8 cellular contexts compared by ENCODE assay signal in the genomic region with DNA sequence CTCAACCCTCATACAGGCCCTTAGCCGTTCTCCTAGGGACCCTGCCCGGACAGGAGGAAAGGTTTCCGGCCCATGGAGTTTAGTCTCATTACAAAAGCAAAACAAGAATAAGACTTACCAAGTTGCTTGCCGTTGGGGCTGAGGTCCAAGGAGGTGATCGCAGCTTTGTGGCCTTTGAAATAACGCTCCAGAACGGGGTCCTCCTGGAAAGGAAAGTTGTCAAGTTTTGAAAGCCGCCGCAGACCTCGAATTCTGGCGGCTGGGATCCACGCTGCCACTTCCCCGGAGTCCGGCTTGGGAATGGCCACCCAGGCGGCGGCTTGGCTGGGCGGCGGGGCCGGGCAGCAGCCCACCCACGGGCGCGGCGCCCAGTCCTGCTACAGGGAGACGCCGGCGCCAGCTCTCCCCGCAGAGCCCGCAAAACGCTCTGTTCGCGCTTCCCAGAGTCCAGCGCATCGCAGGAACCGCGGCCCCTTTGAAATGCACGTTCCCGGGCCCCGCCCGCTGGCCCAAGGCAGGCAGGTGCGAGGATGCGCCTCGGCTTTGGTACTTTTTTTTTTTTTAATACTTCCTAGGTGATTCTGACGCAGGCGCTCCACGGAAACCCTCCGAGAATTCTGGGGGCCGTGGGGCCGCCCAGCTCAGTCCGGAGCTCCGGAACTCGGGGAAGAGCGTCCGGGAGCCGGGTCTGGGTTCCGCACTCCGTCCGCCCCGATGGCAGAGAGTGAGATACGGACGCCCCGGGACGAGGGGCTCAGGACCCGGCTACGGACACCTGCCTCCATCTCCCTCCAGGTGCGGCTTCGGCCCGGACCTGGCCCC. TPM values are rescaled to one million over a fixed set of nuclear protein-coding genes. Genes with fewer than 3 reads are reported as not detected.
A peak's percentile ranks its signal among the peaks of the same experiment; 100 is the strongest.
DNase-seq lines count a peak whose midpoint lies in the region; ATAC-seq and TF ChIP-seq lines count a peak whose summit lies in the region.

No MANE protein-coding gene starts in this region.

- CTCF ChIA-PET in PC-9 (lab: Charles Lee) = interaction anchor here (0.6 kb wide), 1 partner anchor 947 kb away, joined by 3 read pairs; no protein-coding TSS in a partner anchor

- peak overlapping the region; percentile 92 to 94 for H3K27ac Mint-ChIP-seq in activated naive CD4-positive, alpha-beta T cell treated with anti-CD3 and anti-CD28 coated beads, Interleukin-2, amount 50 U/mL, for 72 hours

- H3K4me3 ChIP-seq in PC-9 (peak overlapping the region; percentile 98), cardiac muscle cell (peak overlapping the region; percentile 58)

- H3K4me1 ChIP-seq in PC-9 (replicated peaks; ENCODE audit: insufficient read depth) (peaks cover 22% of the 10 kb centered on the region), cardiac muscle cell (ENCODE audit: low read depth) (peaks cover 9% of the 10 kb centered on the region)

- TF ChIP-seq CTCF in PC-9 (conservative IDR thresholded peaks at IDR 0.05) (peak; percentile 48), cardiac muscle cell (IDR thresholded peaks at IDR 0.05; ENCODE audit: low read depth, low read length) (peak; percentile 13)

- H3K27me3 ChIP-seq in PC-9 (ENCODE audit: insufficient read depth, low read depth) = no peaks in the 10 kb centered on the region
- no peaks in the 10 kb centered on the region for H3K27me3 ChIP-seq in cardiac muscle cell

- TF ChIP-seq POLR2A in GM18951 (IDR thresholded peaks at IDR 0.05; ENCODE audit: extremely low read depth, insufficient read depth, insufficient read length) = peak; percentile 4

- peak; percentile 23 for DNase-seq in Ammon's horn (ENCODE audit: low spot score)
- DNase-seq in PC-9 = no peak
- peak; percentile 47 to 64 for DNase-seq in activated naive CD4-positive, alpha-beta T cell treated with anti-CD3 and anti-CD28 coated beads, Interleukin-2, amount 50 U/mL, for 72 hours (ENCODE audit: low spot score in 2 of 2)
- peak in 1 of 2 donors; percentile 67 for DNase-seq in cardiac muscle cell (ENCODE audit: low read depth in 1 of 2, low spot score in 1 of 2)
- DNase-seq in posterior vena cava (ENCODE audit: low spot score) = peak; percentile 85
- no peak for DNase-seq in NCI-H1048 (lab: John Stamatoyannopoulos, UW)

- H3K36me3 Mint-ChIP-seq in activated naive CD4-positive, alpha-beta T cell treated with anti-CD3 and anti-CD28 coated beads, Interleukin-2, amount 50 U/mL, for 72 hours = peaks cover 21 to 23% of the 10 kb centered on the region in 2 donors

- H3K9me3 ChIP-seq in PC-9 (ENCODE audit: insufficient read depth, low read depth) (no peaks in the 10 kb centered on the region), cardiac muscle cell (ENCODE audit: low read depth) (no peaks in the 10 kb centered on the region)

- peaks cover 29% of the 10 kb centered on the region for H3K79me2 ChIP-seq in PC-9 (ENCODE audit: low read depth)

- no peaks in the 10 kb centered on the region for H3F3A ChIP-seq in PC-9 (ENCODE audit: insufficient read depth, low read depth)

- POLR2A ChIA-PET in PC-9 (lab: Charles Lee; ENCODE audit: unreplicated experiment) = interaction anchor here (0.6 kb wide), 1 partner anchor 172 kb away, joined by 10 read pairs; no protein-coding TSS in a partner anchor

- in situ Hi-C loops in GM18951 (cut with MboI; ENCODE audit: low sequenced_read_pairs, unreplicated experiment) = loop anchor here (5.0 to 25.0 kb wide), 4 partner anchors 50 to 987 kb away; no protein-coding TSS in a partner anchor

- no peaks in the 10 kb centered on the region for H3K9me3 Mint-ChIP-seq in activated naive CD4-positive, alpha-beta T cell treated with anti-CD3 and anti-CD28 coated beads, Interleukin-2, amount 50 U/mL, for 72 hours

- H3K4me2 ChIP-seq in PC-9 = peak overlapping the region; percentile 90

- H4K20me1 ChIP-seq in PC-9 (ENCODE audit: insufficient read depth) = no peaks in the 10 kb centered on the region

- ATAC-seq in HG03139 (IDR thresholded peaks at IDR 0.05; ENCODE audit: unreplicated experiment) = peak; percentile 20
- peak; percentile 39 to 47 for ATAC-seq in activated naive CD4-positive, alpha-beta T cell treated with anti-CD3 and anti-CD28 coated beads, Interleukin-2, amount 50 U/mL, for 72 hours

- no peaks in the 10 kb centered on the region for H3K9me2 ChIP-seq in PC-9 (ENCODE audit: insufficient read depth)

- H3K27ac ChIP-seq in PC-9 (peak overlapping the region; percentile 14; the same call in 1 of the 2 replicates), cardiac muscle cell (peak overlapping the region; percentile 53)

- peak overlapping the region; percentile 98 for H2AFZ ChIP-seq in PC-9

- H3K36me3 ChIP-seq in PC-9 (ENCODE audit: low read depth) = 0 out of 2 replicates have a peak, but pooled peaks cover 8% of the 10 kb centered on the region
- no peaks in the 10 kb centered on the region for H3K36me3 ChIP-seq in cardiac muscle cell

- BruUV-seq in PC-9 (replicated peaks; lab: Mats Ljungman, UMichigan) = TSS peak; percentile 63

- intact Hi-C loops in PC-9 (cut with micrococcal nuclease; ENCODE audit: unreplicated experiment) (loop anchor here (1.0 to 5.0 kb wide), 2 partner anchors 63 to 173 kb away; partner anchors contain the start of gene DUSP6), posterior vena cava (cut with DNase I) (loop anchor here (5.0 to 10.0 kb wide), 4 partner anchors 50 to 508 kb away; no protein-coding TSS in a partner anchor)

RNA-seq across cellular contexts. Expression of gene GALNT4, which starts 0.6 kb away (rescaled TPM):
- total RNA-seq in PC-9 (2021) = 3.2 and 3.7 TPM in 2 replicates
- total RNA-seq in activated naive CD4-positive, alpha-beta T cell treated with anti-CD3 and anti-CD28 coated beads, Interleukin-2, amount 50 U/mL, for 72 hours = 1 to 10 TPM; 3.0 to 6.5 TPM
- total RNA-seq in cardiac muscle cell = 2.5 and 4.0 TPM in 2 replicates
- polyA plus RNA-seq in cardiac muscle cell = 1.3 and 1.9 TPM in 2 replicates
- total RNA-seq in posterior vena cava = 1 to 10 TPM; 5.4 to 6.2 TPM

RNA-seq across cellular contexts. Expression of gene POC1B, which starts 0.6 kb away (rescaled TPM):
- total RNA-seq in PC-9 (2021) = 11.5 and 13.6 TPM in 2 replicates
- total RNA-seq in activated naive CD4-positive, alpha-beta T cell treated with anti-CD3 and anti-CD28 coated beads, Interleukin-2, amount 50 U/mL, for 72 hours = 10 to 100 TPM; 18.3 to 35.8 TPM
- 11.0 and 12.8 TPM in 2 replicates for total RNA-seq in cardiac muscle cell
- 16.1 and 26.5 TPM in 2 replicates for polyA plus RNA-seq in cardiac muscle cell
- 10 to 100 TPM; 12.3 to 22.1 TPM for total RNA-seq in posterior vena cava

Comparison
In these comparisons a context has a peak if more than half of its experiments do, and no peak if none do; other contexts are left out.
1. DNase-seq: peak in Ammon's horn (single experiment), activated naive CD4-positive, alpha-beta T cell treated with anti-CD3 and anti-CD28 coated beads, Interleukin-2, amount 50 U/mL, for 72 hours (2 of 2) and posterior vena cava (single experiment); none in PC-9 (0 of 2) and NCI-H1048 (single experiment).